In the genomic region with DNA sequence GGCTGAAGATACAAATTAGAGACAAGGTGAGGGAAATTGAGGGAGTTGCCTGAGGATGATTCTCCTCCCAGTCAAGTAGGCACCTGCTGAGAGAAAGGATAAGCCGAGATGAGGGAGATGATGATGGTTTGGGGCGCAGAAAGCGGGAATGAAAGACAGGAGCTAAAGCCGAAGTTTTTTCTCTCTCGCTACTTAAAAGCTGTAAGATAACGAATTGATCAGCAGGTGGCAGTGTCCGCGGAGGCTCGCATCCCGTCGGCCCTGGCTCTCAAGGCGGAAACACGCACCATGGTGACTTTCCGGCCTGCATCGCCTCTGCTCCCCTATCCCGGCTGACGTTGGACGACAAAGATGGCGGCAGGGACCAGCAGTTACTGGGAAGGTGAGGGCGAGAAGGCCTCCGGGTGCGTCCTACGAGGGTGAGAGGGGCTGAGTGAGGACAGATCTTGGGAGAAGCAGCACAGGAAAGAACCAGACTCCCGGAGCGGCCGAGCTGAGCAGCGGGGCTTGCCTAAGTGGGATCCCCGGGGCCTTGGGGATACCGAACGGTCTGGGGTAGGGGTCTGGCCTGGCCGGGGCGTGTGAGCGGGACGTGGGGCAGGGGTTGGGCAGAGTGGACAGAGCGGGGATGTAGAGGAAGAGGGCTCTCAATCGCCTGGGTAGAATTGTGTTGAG, we compare ENCODE assay signal across 8 cellular contexts. TPM values are rescaled to one million over a fixed set of nuclear protein-coding genes. Genes with fewer than 3 reads are reported as not detected.
DNase-seq lines count a peak whose midpoint lies in the region; ATAC-seq lines count a peak whose summit lies in the region.

A gene (plus strand): TSS at position 326 of the 675 bp plus-strand sequence. CDS start 26 bp downstream, at position 352.

- H3K36me3 Mint-ChIP-seq in activated CD4-positive, alpha-beta T cell treated with anti-CD3 and anti-CD28 coated beads, Interleukin-2, amount 10 ng/mL, durations not matched to agents 7 days and 5 days (ENCODE audit: low read depth), result peaks cover 10% of the 10 kb centered on the region

- intact Hi-C loops in left colon (cut with DNase I, micrococcal nuclease), result no loop called here

- H3K27me3 Mint-ChIP-seq in activated CD4-positive, alpha-beta T cell treated with anti-CD3 and anti-CD28 coated beads, Interleukin-2, amount 10 ng/mL, durations not matched to agents 7 days and 5 days, result peaks cover 2% of the 10 kb centered on the region

- POLR2A ChIA-PET in activated CD4-positive, alpha-beta T cell treated with anti-CD3 and anti-CD28 coated beads, Interleukin-2, amount 10 ng/mL, durations not matched to agents 7 days and 5 days (lab: Charles Lee), result no interaction called here

- peak within 1 kb of the TSS; percentile 97 for H3K27ac Mint-ChIP-seq in activated CD4-positive, alpha-beta T cell treated with anti-CD3 and anti-CD28 coated beads, Interleukin-2, amount 10 ng/mL, durations not matched to agents 7 days and 5 days

- H3K9me3 Mint-ChIP-seq in activated CD4-positive, alpha-beta T cell treated with anti-CD3 and anti-CD28 coated beads, Interleukin-2, amount 10 ng/mL, durations not matched to agents 7 days and 5 days, result no peaks in the 10 kb centered on the region

- peak; percentile 48 to 93 (median 88) for DNase-seq in C1 segment of cervical spinal cord (lab: John Stamatoyannopoulos, UW)
- peak; percentile 68 for DNase-seq in GM19240 (ENCODE audit: insufficient read length, low spot score)
- DNase-seq in NCI-H526 (lab: John Stamatoyannopoulos, UW), result peak; percentile 85 to 98
- peak; percentile 95 for DNase-seq in activated CD4-positive, alpha-beta T cell treated with anti-CD3 and anti-CD28 coated beads, Interleukin-2, amount 10 ng/mL, durations not matched to agents 7 days and 5 days
- peak; percentile 14 for DNase-seq in cortex of kidney (lab: John Stamatoyannopoulos, UW)
- DNase-seq in left colon, result peak; percentile 93
- peak; percentile 94 for DNase-seq in stimulated activated CD4-positive, alpha-beta T cell treated with anti-CD3 and anti-CD28 coated beads, Interleukin-1b, Interleukin-23, amount 100 ng/mL, for 48 hours

- H3K4me1 Mint-ChIP-seq in activated CD4-positive, alpha-beta T cell treated with anti-CD3 and anti-CD28 coated beads, Interleukin-2, amount 10 ng/mL, durations not matched to agents 7 days and 5 days, result peaks cover 37% of the 10 kb centered on the region

- CTCF ChIA-PET in activated CD4-positive, alpha-beta T cell treated with anti-CD3 and anti-CD28 coated beads, Interleukin-2, amount 10 ng/mL, durations not matched to agents 7 days and 5 days (lab: Charles Lee), result interaction anchor here (0.6 to 1.7 kb wide), 25 partner anchors 8 to 391 kb away, joined by 3 to 8 read pairs (median 4); no protein-coding TSS in a partner anchor

- H3K4me3 Mint-ChIP-seq in activated CD4-positive, alpha-beta T cell treated with anti-CD3 and anti-CD28 coated beads, Interleukin-2, amount 10 ng/mL, durations not matched to agents 7 days and 5 days, result peak within 1 kb of the TSS; percentile 90

- ATAC-seq in HG03460 (IDR thresholded peaks at IDR 0.05; ENCODE audit: unreplicated experiment), result peak; percentile 89
- ATAC-seq in left colon, result peak; percentile 100

RNA-seq across cellular contexts. Expression of the gene that starts here (rescaled TPM):
- 10 to 100 TPM; 44.1 to 49.7 TPM for total RNA-seq in activated CD4-positive, alpha-beta T cell treated with anti-CD3 and anti-CD28 coated beads, Interleukin-2, amount 10 ng/mL, durations not matched to agents 7 days and 5 days
- total RNA-seq in left colon, result 10 to 100 TPM; 46.8 to 58.5 TPM

Comparison
In these comparisons a context has a peak if more than half of its experiments do, and no peak if none do; other contexts are left out.
1. Peak in every context shown above with its lines: DNase-seq and ATAC-seq.
2. DNase-seq: peak in every context shown above with its lines; median percentile 95 in activated CD4-positive, alpha-beta T cell treated with anti-CD3 and anti-CD28 coated beads, Interleukin-2, amount 10 ng/mL, durations not matched to agents 7 days and 5 days; 94 in stimulated activated CD4-positive, alpha-beta T cell treated with anti-CD3 and anti-CD28 coated beads, Interleukin-1b, Interleukin-23, amount 100 ng/mL, for 48 hours; 93 in left colon; 92 in NCI-H526; 88 in C1 segment of cervical spinal cord; 68 in GM19240; 14 in cortex of kidney.